Comparison of ENCODE assay signal across 1 cellular context in genomic region chr10:78924319-78925003, GRCh38.
TF ChIP-seq lines count a peak whose summit lies in the region.

No MANE protein-coding gene starts in this region.

TF ChIP-seq in WTC11, 78 proteins besides CTCF, POLR2A, EP300 and RAD21 (continued from another document):
- no peak for TF ChIP-seq ZNF512 (CRISPR knock-in tag; IDR thresholded peaks at IDR 0.05; ENCODE audit: borderline replicate concordance)
